8 cellular contexts compared by ENCODE assay signal in genomic region chr1:173475564-173476196, GRCh38. TPM values are rescaled to one million over a fixed set of nuclear protein-coding genes. Genes with fewer than 3 reads are reported as not detected.
A peak's percentile ranks its signal among the peaks of the same experiment; 100 is the strongest.
DNase-seq lines count a peak whose midpoint lies in the region; ATAC-seq and TF ChIP-seq lines count a peak whose summit lies in the region.

No MANE protein-coding gene starts in this region.

- H3K9ac ChIP-seq in NT2/D1 (ENCODE audit: insufficient read length, low read depth), result peak overlapping the region; percentile 92

- H3K36me3 ChIP-seq in NT2/D1 (ENCODE audit: insufficient read depth, insufficient read length, low read length), result peaks cover 29% of the 10 kb centered on the region
- H3K36me3 ChIP-seq in mucosa of descending colon (ENCODE audit: low read depth), result no peaks in the 10 kb centered on the region

- peak in 2 of 3 experiments; percentile 25 to 52 for DNase-seq in NCI-H1417 (lab: John Stamatoyannopoulos, UW)
- no peak for DNase-seq in NCI-H1417 treated with DMSO at 0.1 percent for 48 hours (lab: John Stamatoyannopoulos, UW)
- no peak for DNase-seq in NT2/D1 (ENCODE audit: low read depth, low spot score)
- DNase-seq in choroid plexus epithelial cell (ENCODE audit: low read depth), result peak; percentile 83
- DNase-seq in mucosa of descending colon, result peak in 1 of 3 donors; percentile 27
- DNase-seq in NK-92 (lab: John Stamatoyannopoulos, UW; ENCODE audit: unreplicated experiment), result no peak
- DNase-seq in islet precursor cell, result no peak

- H3K27me3 ChIP-seq in NT2/D1 (ENCODE audit: insufficient read depth, insufficient read length), result no peaks in the 10 kb centered on the region

- peak; percentile 19 for ATAC-seq in mucosa of descending colon
- ATAC-seq in GM18520 (IDR thresholded peaks at IDR 0.05; ENCODE audit: unreplicated experiment), result no peak

- intact Hi-C loops in mucosa of descending colon (cut with DNase I, micrococcal nuclease), result loop anchor here in 1 of 2 donors (5.0 kb wide), 1 partner anchor 43 kb away; no protein-coding TSS in a partner anchor

- H3K4me1 ChIP-seq in NT2/D1 (ENCODE audit: insufficient read depth, insufficient read length) (peaks cover 2% of the 10 kb centered on the region), mucosa of descending colon (ENCODE audit: low read depth) (peaks cover 36% of the 10 kb centered on the region)

- peaks cover 23% of the 10 kb centered on the region for H3K9me3 ChIP-seq in NT2/D1 (ENCODE audit: insufficient read depth, low read length)
- H3K9me3 ChIP-seq in mucosa of descending colon, result peaks cover 5% of the 10 kb centered on the region

- H3K4me3 ChIP-seq in NT2/D1 (ENCODE audit: insufficient read length, low read depth) (peak overlapping the region; percentile 87), choroid plexus epithelial cell (ENCODE audit: low read depth, low read length) (peak overlapping the region; percentile 84), mucosa of descending colon (no peak overlapping the region)

- TF ChIP-seq CTCF in choroid plexus epithelial cell (conservative IDR thresholded peaks at IDR 0.05; ENCODE audit: low read depth, low read length) (no peak), mucosa of descending colon (IDR thresholded peaks at IDR 0.05) (no peak)

RNA-seq across cellular contexts. Expression of gene PRDX6, which starts 1.5 kb away (rescaled TPM):
- 100 to 1,000 TPM; 398 to 884 (median 511) TPM for total RNA-seq in mucosa of descending colon

Comparison
In these comparisons a context has a peak if more than half of its experiments do, and no peak if none do; other contexts are left out.
1. DNase-seq: peak in NCI-H1417 (2 of 3) and choroid plexus epithelial cell (single experiment); none in NCI-H1417 treated with DMSO at 0.1 percent for 48 hours (single experiment), NT2/D1 (single experiment), NK-92 (single experiment) and islet precursor cell (single experiment).